In genomic region chr2:218882866-218883366, GRCh38 we compare ENCODE assay signal across 12 cellular contexts. TPM values are rescaled to one million over a fixed set of nuclear protein-coding genes. Genes with fewer than 3 reads are reported as not detected.
A peak's percentile ranks its signal among the peaks of the same experiment; 100 is the strongest.
DNase-seq lines count a peak whose midpoint lies in the region; ATAC-seq and TF ChIP-seq lines count a peak whose summit lies in the region.
"Had no signal": no experiment of that assay in that cellular context is flagged by ENCODE, and none has a peak within 500 bp of the region (broad histone marks: within the 10 kb centered on the region; RNA-seq: fewer than 3 reads in every experiment).

No MANE protein-coding gene starts in this region.

- H3K4me1 ChIP-seq in foreskin keratinocyte = peaks cover 18% of the 10 kb centered on the region

- no peak overlapping the region for H3K27ac Mint-ChIP-seq in activated T-cell treated with anti-CD3 and anti-CD28 coated beads, Interleukin-2, amount 50 U/mL, for 24 hours
- H3K27ac Mint-ChIP-seq in stimulated activated naive CD8-positive, alpha-beta T cell treated with anti-CD3 and anti-CD28 coated beads, Interleukin-15, amount 100 ng/mL, for 72 hours = no peak overlapping the region

- H3K27me3 Mint-ChIP-seq in activated T-cell treated with anti-CD3 and anti-CD28 coated beads, Interleukin-2, amount 50 U/mL, for 24 hours = peaks cover 35% of the 10 kb centered on the region
- H3K27me3 Mint-ChIP-seq in stimulated activated naive CD8-positive, alpha-beta T cell treated with anti-CD3 and anti-CD28 coated beads, Interleukin-15, amount 100 ng/mL, for 72 hours = peaks cover 39% of the 10 kb centered on the region

- POLR2A ChIA-PET in RWPE1 (lab: Yijun Ruan, JAX; ENCODE audit: low non-redundant PET) = no interaction called here

- H3K27me3 ChIP-seq in foreskin keratinocyte (peaks cover 12% of the 10 kb centered on the region), brain microvascular endothelial cell (replicated peaks) (peaks cover 73% of the 10 kb centered on the region)

- no peaks in the 10 kb centered on the region for H3K9me3 Mint-ChIP-seq in activated T-cell treated with anti-CD3 and anti-CD28 coated beads, Interleukin-2, amount 50 U/mL, for 24 hours
- no peaks in the 10 kb centered on the region for H3K9me3 Mint-ChIP-seq in stimulated activated naive CD8-positive, alpha-beta T cell treated with anti-CD3 and anti-CD28 coated beads, Interleukin-15, amount 100 ng/mL, for 72 hours

- H3K4me1 Mint-ChIP-seq in activated T-cell treated with anti-CD3 and anti-CD28 coated beads, Interleukin-2, amount 50 U/mL, for 24 hours (ENCODE audit: low read depth) = peaks cover 55% of the 10 kb centered on the region
- H3K4me1 Mint-ChIP-seq in stimulated activated naive CD8-positive, alpha-beta T cell treated with anti-CD3 and anti-CD28 coated beads, Interleukin-15, amount 100 ng/mL, for 72 hours = peaks cover 85% of the 10 kb centered on the region

- no peak overlapping the region for H3K4me3 ChIP-seq in brain microvascular endothelial cell (ENCODE audit: low read depth, low read length)

- peak overlapping the region; percentile 87 for H3K27ac ChIP-seq in RWPE1
- H3K27ac ChIP-seq in foreskin keratinocyte = peak overlapping the region; percentile 81
- no peak overlapping the region for H3K27ac ChIP-seq in brain microvascular endothelial cell
- H3K27ac ChIP-seq: ascending aorta had no signal

- TF ChIP-seq CTCF in RWPE1 (conservative IDR thresholded peaks at IDR 0.05; ENCODE audit: low read depth) = no peak
- TF ChIP-seq CTCF in foreskin keratinocyte (conservative IDR thresholded peaks at IDR 0.05) = no peak
- TF ChIP-seq CTCF in brain microvascular endothelial cell (IDR thresholded peaks at IDR 0.05; ENCODE audit: low read depth, low read length, missing control alignments) = no peak

- peak overlapping the region; percentile 22 for H3K4me3 Mint-ChIP-seq in activated T-cell treated with anti-CD3 and anti-CD28 coated beads, Interleukin-2, amount 50 U/mL, for 24 hours
- peak overlapping the region; percentile 49 to 50 for H3K4me3 Mint-ChIP-seq in stimulated activated naive CD8-positive, alpha-beta T cell treated with anti-CD3 and anti-CD28 coated beads, Interleukin-15, amount 100 ng/mL, for 72 hours

- in situ Hi-C loops in brain microvascular endothelial cell (cut with HindIII; ENCODE audit: low pct_ligation_motif_present, low sequenced_read_pairs) = no loop called here

- no peaks in the 10 kb centered on the region for H3K36me3 ChIP-seq in brain microvascular endothelial cell (replicated peaks)
- H3K36me3 ChIP-seq: ascending aorta had no signal

- ATAC-seq in foreskin keratinocyte (peak; percentile 80), GM19467 (IDR thresholded peaks at IDR 0.05; ENCODE audit: unreplicated experiment) (no peak), HG03565 (IDR thresholded peaks at IDR 0.05; ENCODE audit: unreplicated experiment) (no peak)
- peak; percentile 0 for ATAC-seq in stimulated activated naive CD8-positive, alpha-beta T cell treated with anti-CD3 and anti-CD28 coated beads, Interleukin-15, amount 100 ng/mL, for 72 hours

- DNase-seq in activated T-cell treated with anti-CD3 and anti-CD28 coated beads, Interleukin-2, amount 50 U/mL, for 24 hours = no peak
- DNase-seq in activated T-cell treated with anti-CD3 and anti-CD28 coated beads for 4 hours (no peak), RWPE1 (ENCODE audit: low spot score) (peak; percentile 71), foreskin keratinocyte (peak; percentile 66 to 78), brain microvascular endothelial cell (no peak)
- DNase-seq in stimulated activated naive CD8-positive, alpha-beta T cell treated with anti-CD3 and anti-CD28 coated beads, Interleukin-15, amount 100 ng/mL, for 72 hours = no peak
- DNase-seq: activated CD4-positive, CD25-positive, alpha-beta regulatory T cell treated with anti-CD3 and anti-CD28 coated beads, Interleukin-2, amount 50 U/mL, for 72 hours had no signal

- CTCF ChIA-PET in RWPE1 (lab: Yijun Ruan, JAX) = interaction anchor here (15.9 kb wide), 1 partner anchor 12 kb away, joined by 413 read pairs; no protein-coding TSS in a partner anchor

- no peaks in the 10 kb centered on the region for H3K36me3 Mint-ChIP-seq in activated T-cell treated with anti-CD3 and anti-CD28 coated beads, Interleukin-2, amount 50 U/mL, for 24 hours (ENCODE audit: low read depth)

RNA-seq across cellular contexts. Expression of gene WNT10A, which starts 2.3 kb away (rescaled TPM):
- total RNA-seq in foreskin keratinocyte = 2.8 and 3.5 TPM in 2 replicates
- polyA plus RNA-seq in foreskin keratinocyte = 2.8 and 4.1 TPM in 2 replicates
- total RNA-seq: ascending aorta, frontal cortex had no signal

RNA-seq across cellular contexts. Expression of gene WNT6, which starts 23.3 kb away (rescaled TPM):
- not detected in 2 replicates for total RNA-seq in foreskin keratinocyte
- not detected in 2 replicates for polyA plus RNA-seq in foreskin keratinocyte
- total RNA-seq: frontal cortex had no signal

RNA-seq across cellular contexts. Expression of gene PRKAG3, which starts 51.3 kb away (rescaled TPM):
- not detected in 2 replicates for total RNA-seq in foreskin keratinocyte
- not detected in 2 replicates for polyA plus RNA-seq in foreskin keratinocyte
- total RNA-seq: ascending aorta, frontal cortex had no signal
- polyA plus RNA-seq: small intestine had no signal

Comparison
In these comparisons a context has a peak if more than half of its experiments do, and no peak if none do; other contexts are left out.
1. DNase-seq: peak in RWPE1 (single experiment) and foreskin keratinocyte (2 of 2); none in activated T-cell treated with anti-CD3 and anti-CD28 coated beads, Interleukin-2, amount 50 U/mL, for 24 hours (single experiment), activated T-cell treated with anti-CD3 and anti-CD28 coated beads for 4 hours (single experiment), stimulated activated naive CD8-positive, alpha-beta T cell treated with anti-CD3 and anti-CD28 coated beads, Interleukin-15, amount 100 ng/mL, for 72 hours (0 of 2) and brain microvascular endothelial cell (single experiment).
2. ATAC-seq: peak in foreskin keratinocyte (single experiment) and stimulated activated naive CD8-positive, alpha-beta T cell treated with anti-CD3 and anti-CD28 coated beads, Interleukin-15, amount 100 ng/mL, for 72 hours (single experiment); none in GM19467 (single experiment) and HG03565 (single experiment).